In the genomic region with DNA sequence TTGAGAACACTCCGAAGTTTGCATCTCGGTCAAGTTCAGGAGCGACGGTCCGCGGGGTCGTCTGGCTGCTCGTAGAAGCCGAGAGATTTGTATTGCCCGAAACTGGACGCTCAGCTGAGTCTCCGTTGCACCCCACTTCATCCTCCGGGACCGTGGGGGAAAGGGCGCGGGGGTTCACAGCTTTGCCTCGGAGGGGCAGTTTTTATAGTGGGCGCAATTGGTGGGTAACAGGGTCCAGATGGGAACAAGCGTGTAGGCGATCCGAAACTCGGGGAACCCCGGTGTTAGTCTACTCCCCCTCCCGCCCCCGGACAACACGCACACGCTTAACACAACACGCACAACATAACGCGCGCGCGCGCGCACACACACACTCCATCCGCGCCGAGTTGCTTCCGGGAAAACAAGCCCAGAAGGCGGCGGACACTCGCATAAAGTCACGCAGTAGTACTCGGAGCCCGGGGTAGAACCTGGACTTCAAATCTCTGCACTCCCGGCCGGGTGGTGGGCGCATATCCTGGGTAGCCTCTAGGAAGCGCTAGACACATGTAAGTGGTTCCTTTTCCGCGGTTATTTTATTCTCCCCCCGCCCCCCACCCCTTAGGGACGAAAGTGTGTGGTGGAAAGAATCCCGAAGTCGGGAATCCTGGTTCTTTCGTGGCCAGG, we compare ENCODE assay signal across 1 cellular context.
TF ChIP-seq lines count a peak whose summit lies in the region.

No MANE protein-coding gene starts in this region.

TF ChIP-seq in K562, 482 proteins besides CTCF, POLR2A, EP300 and RAD21 (continued from another document):
- no peak for TF ChIP-seq SETDB1 (IDR thresholded peaks at IDR 0.05; ENCODE audit: low read length)
- TF ChIP-seq, protein P1, sequence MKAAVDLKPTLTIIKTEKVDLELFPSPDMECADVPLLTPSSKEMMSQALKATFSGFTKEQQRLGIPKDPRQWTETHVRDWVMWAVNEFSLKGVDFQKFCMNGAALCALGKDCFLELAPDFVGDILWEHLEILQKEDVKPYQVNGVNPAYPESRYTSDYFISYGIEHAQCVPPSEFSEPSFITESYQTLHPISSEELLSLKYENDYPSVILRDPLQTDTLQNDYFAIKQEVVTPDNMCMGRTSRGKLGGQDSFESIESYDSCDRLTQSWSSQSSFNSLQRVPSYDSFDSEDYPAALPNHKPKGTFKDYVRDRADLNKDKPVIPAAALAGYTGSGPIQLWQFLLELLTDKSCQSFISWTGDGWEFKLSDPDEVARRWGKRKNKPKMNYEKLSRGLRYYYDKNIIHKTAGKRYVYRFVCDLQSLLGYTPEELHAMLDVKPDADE (conservative IDR thresholded peaks at IDR 0.05; ENCODE audit: control insufficient read depth, low read depth, low read length), result 0 out of 2 replicates have a peak, but pooled peaks have one; percentile 33
- TF ChIP-seq, protein P2, sequence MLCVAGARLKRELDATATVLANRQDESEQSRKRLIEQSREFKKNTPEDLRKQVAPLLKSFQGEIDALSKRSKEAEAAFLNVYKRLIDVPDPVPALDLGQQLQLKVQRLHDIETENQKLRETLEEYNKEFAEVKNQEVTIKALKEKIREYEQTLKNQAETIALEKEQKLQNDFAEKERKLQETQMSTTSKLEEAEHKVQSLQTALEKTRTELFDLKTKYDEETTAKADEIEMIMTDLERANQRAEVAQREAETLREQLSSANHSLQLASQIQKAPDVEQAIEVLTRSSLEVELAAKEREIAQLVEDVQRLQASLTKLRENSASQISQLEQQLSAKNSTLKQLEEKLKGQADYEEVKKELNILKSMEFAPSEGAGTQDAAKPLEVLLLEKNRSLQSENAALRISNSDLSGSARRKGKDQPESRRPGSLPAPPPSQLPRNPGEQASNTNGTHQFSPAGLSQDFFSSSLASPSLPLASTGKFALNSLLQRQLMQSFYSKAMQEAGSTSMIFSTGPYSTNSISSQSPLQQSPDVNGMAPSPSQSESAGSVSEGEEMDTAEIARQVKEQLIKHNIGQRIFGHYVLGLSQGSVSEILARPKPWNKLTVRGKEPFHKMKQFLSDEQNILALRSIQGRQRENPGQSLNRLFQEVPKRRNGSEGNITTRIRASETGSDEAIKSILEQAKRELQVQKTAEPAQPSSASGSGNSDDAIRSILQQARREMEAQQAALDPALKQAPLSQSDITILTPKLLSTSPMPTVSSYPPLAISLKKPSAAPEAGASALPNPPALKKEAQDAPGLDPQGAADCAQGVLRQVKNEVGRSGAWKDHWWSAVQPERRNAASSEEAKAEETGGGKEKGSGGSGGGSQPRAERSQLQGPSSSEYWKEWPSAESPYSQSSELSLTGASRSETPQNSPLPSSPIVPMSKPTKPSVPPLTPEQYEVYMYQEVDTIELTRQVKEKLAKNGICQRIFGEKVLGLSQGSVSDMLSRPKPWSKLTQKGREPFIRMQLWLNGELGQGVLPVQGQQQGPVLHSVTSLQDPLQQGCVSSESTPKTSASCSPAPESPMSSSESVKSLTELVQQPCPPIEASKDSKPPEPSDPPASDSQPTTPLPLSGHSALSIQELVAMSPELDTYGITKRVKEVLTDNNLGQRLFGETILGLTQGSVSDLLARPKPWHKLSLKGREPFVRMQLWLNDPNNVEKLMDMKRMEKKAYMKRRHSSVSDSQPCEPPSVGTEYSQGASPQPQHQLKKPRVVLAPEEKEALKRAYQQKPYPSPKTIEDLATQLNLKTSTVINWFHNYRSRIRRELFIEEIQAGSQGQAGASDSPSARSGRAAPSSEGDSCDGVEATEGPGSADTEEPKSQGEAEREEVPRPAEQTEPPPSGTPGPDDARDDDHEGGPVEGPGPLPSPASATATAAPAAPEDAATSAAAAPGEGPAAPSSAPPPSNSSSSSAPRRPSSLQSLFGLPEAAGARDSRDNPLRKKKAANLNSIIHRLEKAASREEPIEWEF (CRISPR knock-in tag; IDR thresholded peaks at IDR 0.05), result no peak
- TF ChIP-seq XRCC3 (IDR thresholded peaks at IDR 0.05), result no peak
- peak; percentile 51 to 69 for TF ChIP-seq KDM1A (IDR thresholded peaks at IDR 0.05)
- TF ChIP-seq, protein P3, sequence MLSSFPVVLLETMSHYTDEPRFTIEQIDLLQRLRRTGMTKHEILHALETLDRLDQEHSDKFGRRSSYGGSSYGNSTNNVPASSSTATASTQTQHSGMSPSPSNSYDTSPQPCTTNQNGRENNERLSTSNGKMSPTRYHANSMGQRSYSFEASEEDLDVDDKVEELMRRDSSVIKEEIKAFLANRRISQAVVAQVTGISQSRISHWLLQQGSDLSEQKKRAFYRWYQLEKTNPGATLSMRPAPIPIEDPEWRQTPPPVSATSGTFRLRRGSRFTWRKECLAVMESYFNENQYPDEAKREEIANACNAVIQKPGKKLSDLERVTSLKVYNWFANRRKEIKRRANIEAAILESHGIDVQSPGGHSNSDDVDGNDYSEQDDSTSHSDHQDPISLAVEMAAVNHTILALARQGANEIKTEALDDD (IDR thresholded peaks at IDR 0.05), result no peak
- peak; percentile 51; the same call in 1 of the 2 replicates for TF ChIP-seq SAFB (IDR thresholded peaks at IDR 0.05; ENCODE audit: borderline replicate concordance, low read depth, low read length)
- TF ChIP-seq SMAD4 (CRISPR knock-in tag; conservative IDR thresholded peaks at IDR 0.05), result 0 out of 2 replicates have a peak, but pooled peaks have one; percentile 0
- no peak for TF ChIP-seq NR2C2 (CRISPR knock-in tag; IDR thresholded peaks at IDR 0.05)
- TF ChIP-seq NR2C2 (tag; IDR thresholded peaks at IDR 0.05), result peak; percentile 69
- TF ChIP-seq MAFG (tag; conservative IDR thresholded peaks at IDR 0.05), result no peak
- TF ChIP-seq YY1 (IDR thresholded peaks at IDR 0.05; ENCODE audit: borderline replicate concordance in 1 of 3, control insufficient read depth in 1 of 3, extremely low read depth in 1 of 3, insufficient read depth in 3 of 3, insufficient read length in 1 of 3, insufficient replicate concordance in 2 of 3, low read depth in 1 of 3, low read length in 2 of 3), result peak in 1 of 3 experiments; percentile 10
- no peak for TF ChIP-seq HOXB6 (CRISPR knock-in tag; IDR thresholded peaks at IDR 0.05; ENCODE audit: borderline replicate concordance)
- no peak for TF ChIP-seq GTF2F1 (IDR thresholded peaks at IDR 0.05; ENCODE audit: low read depth, low read length)
- peak; percentile 5; the same call in 1 of the 2 replicates for TF ChIP-seq JUND (IDR thresholded peaks at IDR 0.05; ENCODE audit: borderline replicate concordance, low read depth, low read length)
- 0 out of 3 replicates have a peak, but pooled peaks have one; percentile 3 for TF ChIP-seq JUND (tag; IDR thresholded peaks at IDR 0.05; ENCODE audit: borderline replicate concordance, low read depth, low read length)
- no peak for TF ChIP-seq ILK (tag; IDR thresholded peaks at IDR 0.05; ENCODE audit: borderline replicate concordance, low read depth)
- TF ChIP-seq ESRRA (IDR thresholded peaks at IDR 0.05; ENCODE audit: borderline replicate concordance, low read depth), result 0 out of 2 replicates have a peak, but pooled peaks have one; percentile 14
- TF ChIP-seq, protein P4, sequence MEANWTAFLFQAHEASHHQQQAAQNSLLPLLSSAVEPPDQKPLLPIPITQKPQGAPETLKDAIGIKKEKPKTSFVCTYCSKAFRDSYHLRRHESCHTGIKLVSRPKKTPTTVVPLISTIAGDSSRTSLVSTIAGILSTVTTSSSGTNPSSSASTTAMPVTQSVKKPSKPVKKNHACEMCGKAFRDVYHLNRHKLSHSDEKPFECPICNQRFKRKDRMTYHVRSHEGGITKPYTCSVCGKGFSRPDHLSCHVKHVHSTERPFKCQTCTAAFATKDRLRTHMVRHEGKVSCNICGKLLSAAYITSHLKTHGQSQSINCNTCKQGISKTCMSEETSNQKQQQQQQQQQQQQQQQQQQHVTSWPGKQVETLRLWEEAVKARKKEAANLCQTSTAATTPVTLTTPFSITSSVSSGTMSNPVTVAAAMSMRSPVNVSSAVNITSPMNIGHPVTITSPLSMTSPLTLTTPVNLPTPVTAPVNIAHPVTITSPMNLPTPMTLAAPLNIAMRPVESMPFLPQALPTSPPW (CRISPR knock-in tag; IDR thresholded peaks at IDR 0.05), result peak; percentile 24
- no peak for TF ChIP-seq LEF1 (IDR thresholded peaks at IDR 0.05)
- no peak for TF ChIP-seq NFE2L1 (tag; IDR thresholded peaks at IDR 0.05; ENCODE audit: borderline replicate concordance, low read depth)
- TF ChIP-seq ZSCAN29 (IDR thresholded peaks at IDR 0.05), result no peak
- TF ChIP-seq MAZ (CRISPR knock-in tag; conservative IDR thresholded peaks at IDR 0.05 in 1 of 2, IDR thresholded peaks at IDR 0.05 in 1 of 2), result no peak; a peak in 1 of 4 replicates
- TF ChIP-seq DDX20 (tag; IDR thresholded peaks at IDR 0.05; ENCODE audit: low read depth), result no peak
- TF ChIP-seq ZNF133 (CRISPR knock-in tag; IDR thresholded peaks at IDR 0.05), result no peak
- TF ChIP-seq, protein P5, sequence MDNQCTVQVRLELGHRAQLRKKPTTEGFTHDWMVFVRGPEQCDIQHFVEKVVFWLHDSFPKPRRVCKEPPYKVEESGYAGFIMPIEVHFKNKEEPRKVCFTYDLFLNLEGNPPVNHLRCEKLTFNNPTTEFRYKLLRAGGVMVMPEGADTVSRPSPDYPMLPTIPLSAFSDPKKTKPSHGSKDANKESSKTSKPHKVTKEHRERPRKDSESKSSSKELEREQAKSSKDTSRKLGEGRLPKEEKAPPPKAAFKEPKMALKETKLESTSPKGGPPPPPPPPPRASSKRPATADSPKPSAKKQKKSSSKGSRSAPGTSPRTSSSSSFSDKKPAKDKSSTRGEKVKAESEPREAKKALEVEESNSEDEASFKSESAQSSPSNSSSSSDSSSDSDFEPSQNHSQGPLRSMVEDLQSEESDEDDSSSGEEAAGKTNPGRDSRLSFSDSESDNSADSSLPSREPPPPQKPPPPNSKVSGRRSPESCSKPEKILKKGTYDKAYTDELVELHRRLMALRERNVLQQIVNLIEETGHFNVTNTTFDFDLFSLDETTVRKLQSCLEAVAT (IDR thresholded peaks at IDR 0.05), result 0 out of 4 replicates have a peak, but pooled peaks of 1 of the 2 experiments have one; percentile 9
- TF ChIP-seq KDM2B (CRISPR knock-in tag; IDR thresholded peaks at IDR 0.05), result no peak
